15 cellular contexts compared by ENCODE assay signal in genomic region chr18:3665187-3665586, GRCh38.
DNase-seq lines count a peak whose midpoint lies in the region; ATAC-seq and TF ChIP-seq lines count a peak whose summit lies in the region.
"Had no signal": no experiment of that assay in that cellular context is flagged by ENCODE, and none has a peak within 500 bp of the region (broad histone marks: within the 10 kb centered on the region; RNA-seq: fewer than 3 reads in every experiment).

No MANE protein-coding gene starts in this region.

- WGBS in heart left ventricle, 4 donors: 71 to 78% (median 77%) methylated on average over 3 of the region's 3 CpGs

- H3K27ac Mint-ChIP-seq in dendritic cell treated with granulocyte-macrophage colony-stimulating factor and Interleukin-4, amounts not matched to agents 40 ng/mL and 50 ng/mL, for 4 days: peak overlapping the region; percentile 90
- H3K27ac Mint-ChIP-seq in nephron: peak overlapping the region; percentile 86 to 98 (median 94)
- H3K27ac Mint-ChIP-seq: activated CD8-positive, alpha-beta memory T cell treated with anti-CD3 and anti-CD28 coated beads, Interleukin-2, amount 10 ng/mL, durations not matched to agents 7 days and 5 days; CD8-positive, alpha-beta T cell; immature natural killer cell had no signal

- H3K4me1 Mint-ChIP-seq in dendritic cell treated with granulocyte-macrophage colony-stimulating factor and Interleukin-4, amounts not matched to agents 40 ng/mL and 50 ng/mL, for 4 days (ENCODE audit: low read depth): peaks cover 49% of the 10 kb centered on the region
- peaks cover 28% of the 10 kb centered on the region for H3K4me1 Mint-ChIP-seq in nephron

- H3K4me1 ChIP-seq in cardiac muscle cell (ENCODE audit: low read depth) (peaks cover 18% of the 10 kb centered on the region), heart left ventricle (peaks cover 0 to 35% (median 3%) of the 10 kb centered on the region in 12 donors)

- TF ChIP-seq CTCF in cardiac muscle cell (IDR thresholded peaks at IDR 0.05; ENCODE audit: low read depth, low read length) (no peak), heart left ventricle (IDR thresholded peaks at IDR 0.05) (no peak), nephron (IDR thresholded peaks at IDR 0.05; ENCODE audit: unreplicated experiment in 3 of 3) (no peak)

- H3K4me3 Mint-ChIP-seq in dendritic cell treated with granulocyte-macrophage colony-stimulating factor and Interleukin-4, amounts not matched to agents 40 ng/mL and 50 ng/mL, for 4 days: no peak overlapping the region
- H3K4me3 Mint-ChIP-seq in nephron: no peak overlapping the region

- H3K4me3 ChIP-seq in cardiac muscle cell: no peak overlapping the region
- no peak overlapping the region for H3K4me3 ChIP-seq in heart left ventricle

- H3K36me3 ChIP-seq in cardiac muscle cell (no peaks in the 10 kb centered on the region), heart left ventricle (no peaks in the 10 kb centered on the region)
- H3K36me3 ChIP-seq: upper lobe of left lung had no signal

- H3K9me3 ChIP-seq in cardiac muscle cell (ENCODE audit: low read depth) (no peaks in the 10 kb centered on the region), heart left ventricle (peaks cover 0 to 3% (median 0%) of the 10 kb centered on the region in 12 donors)
- H3K9me3 ChIP-seq: upper lobe of left lung had no signal

- ATAC-seq in heart left ventricle (no peak), HG03280 (IDR thresholded peaks at IDR 0.05; ENCODE audit: unreplicated experiment) (no peak)
- ATAC-seq: activated CD8-positive, alpha-beta memory T cell treated with anti-CD3 and anti-CD28 coated beads, Interleukin-2, amount 10 ng/mL, durations not matched to agents 7 days and 5 days; CD8-positive, alpha-beta T cell had no signal

- DNase-seq in cardiac muscle cell (ENCODE audit: low read depth in 1 of 2, low spot score in 1 of 2): no peak
- no peak for DNase-seq in heart left ventricle
- DNase-seq in COR-L47 (lab: John Stamatoyannopoulos, UW): no peak
- DNase-seq in effector CD4-positive, alpha-beta T cell: no peak
- DNase-seq in NCI-H1417 treated with DMSO at 0.1 percent for 48 hours (lab: John Stamatoyannopoulos, UW): no peak
- DNase-seq: activated CD4-positive, CD25-positive, alpha-beta regulatory T cell; activated CD8-positive, alpha-beta memory T cell treated with anti-CD3 and anti-CD28 coated beads, Interleukin-2, amount 10 ng/mL, durations not matched to agents 7 days and 5 days; CD8-positive, alpha-beta T cell; effector memory CD4-positive, alpha-beta T cell; foreskin fibroblast; immature natural killer cell had no signal

- no peaks in the 10 kb centered on the region for H3K27me3 ChIP-seq in cardiac muscle cell
- H3K27me3 ChIP-seq in heart left ventricle: no peaks in the 10 kb centered on the region
- H3K27me3 ChIP-seq: upper lobe of left lung had no signal

- H3K9me3 Mint-ChIP-seq in dendritic cell treated with granulocyte-macrophage colony-stimulating factor and Interleukin-4, amounts not matched to agents 40 ng/mL and 50 ng/mL, for 4 days: peaks cover 12% of the 10 kb centered on the region
- H3K9me3 Mint-ChIP-seq in nephron: peaks cover 7% of the 10 kb centered on the region
- H3K9me3 Mint-ChIP-seq: CD8-positive, alpha-beta T cell; immature natural killer cell had no signal

- TF ChIP-seq POLR2A in heart left ventricle (IDR thresholded peaks at IDR 0.05): no peak

- H3K27me3 Mint-ChIP-seq in dendritic cell treated with granulocyte-macrophage colony-stimulating factor and Interleukin-4, amounts not matched to agents 40 ng/mL and 50 ng/mL, for 4 days: no peaks in the 10 kb centered on the region
- no peaks in the 10 kb centered on the region for H3K27me3 Mint-ChIP-seq in nephron (ENCODE audit: low read depth)
- H3K27me3 Mint-ChIP-seq: activated CD8-positive, alpha-beta memory T cell treated with anti-CD3 and anti-CD28 coated beads, Interleukin-2, amount 10 ng/mL, durations not matched to agents 7 days and 5 days had no signal

- intact Hi-C loops in heart left ventricle (cut with DNase I): loop anchor here in 9 of 10 donors (5.0 to 10.0 kb wide), 6 partner anchors 68 to 218 kb away; partner anchors contain the start of gene TGIF1 (in 5 of the 9)
- intact Hi-C loops in dendritic cell treated with granulocyte-macrophage colony-stimulating factor and Interleukin-4, amounts not matched to agents 40 ng/mL and 50 ng/mL, for 4 days (cut with micrococcal nuclease): loop anchor here (2.0 kb wide), 1 partner anchor 62 kb away; no protein-coding TSS in a partner anchor

- H3K36me3 Mint-ChIP-seq in dendritic cell treated with granulocyte-macrophage colony-stimulating factor and Interleukin-4, amounts not matched to agents 40 ng/mL and 50 ng/mL, for 4 days (ENCODE audit: low read depth): peaks cover 7% of the 10 kb centered on the region
- H3K36me3 Mint-ChIP-seq in nephron (ENCODE audit: low read depth): peaks cover 6% of the 10 kb centered on the region
- H3K36me3 Mint-ChIP-seq: activated CD8-positive, alpha-beta memory T cell treated with anti-CD3 and anti-CD28 coated beads, Interleukin-2, amount 10 ng/mL, durations not matched to agents 7 days and 5 days; CD8-positive, alpha-beta T cell; immature natural killer cell had no signal

- H3K27ac ChIP-seq in cardiac muscle cell: peak overlapping the region; percentile 92
- H3K27ac ChIP-seq in heart left ventricle: peak overlapping the region in 1 of 12 donors; percentile 65
